Comparison of ENCODE assay signal across 9 cellular contexts in the genomic region with DNA sequence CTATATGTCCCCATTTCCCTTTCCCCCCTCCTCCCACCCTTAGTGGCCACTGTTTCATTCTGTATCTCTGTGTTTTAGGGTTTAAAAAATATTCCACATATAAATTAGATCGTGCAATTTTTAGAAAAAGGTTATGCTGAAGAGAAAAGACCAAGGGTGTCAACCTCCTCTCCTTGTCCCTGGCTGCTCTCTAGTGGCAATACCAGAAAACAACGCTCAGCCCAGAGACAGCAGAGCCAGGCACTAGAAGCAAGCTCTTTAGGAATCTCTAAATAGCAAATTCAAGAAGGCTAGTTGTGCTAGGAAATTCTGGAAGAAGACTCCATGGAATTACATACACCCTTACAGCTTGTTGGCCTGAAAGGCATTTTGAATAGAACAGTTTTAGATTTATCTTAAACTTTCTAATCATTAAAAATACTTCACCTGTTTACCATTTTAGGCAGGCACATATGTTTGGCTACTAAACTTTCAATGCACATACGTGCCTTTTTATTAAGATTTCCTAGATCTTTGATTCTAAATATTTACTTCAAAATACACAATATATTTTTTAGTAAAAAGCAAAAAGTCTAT. TPM values are rescaled to one million over a fixed set of nuclear protein-coding genes. Genes with fewer than 3 reads are reported as not detected.
DNase-seq lines count a peak whose midpoint lies in the region; ATAC-seq, FAIRE-seq and TF ChIP-seq lines count a peak whose summit lies in the region.
"Had no signal": no experiment of that assay in that cellular context is flagged by ENCODE, and none has a peak within 500 bp of the region (broad histone marks: within the 10 kb centered on the region; RNA-seq: fewer than 3 reads in every experiment).

No MANE protein-coding gene starts in this region.

- no peaks in the 10 kb centered on the region for H3K9me3 Mint-ChIP-seq in HFFc6
- H3K9me3 Mint-ChIP-seq in activated T-cell treated with anti-CD3 and anti-CD28 coated beads, Interleukin-2, amount 50 U/mL, for 24 hours: no peaks in the 10 kb centered on the region
- H3K9me3 Mint-ChIP-seq: memory B cell had no signal

- no peak for TF ChIP-seq POLR2A in A549 (IDR thresholded peaks at IDR 0.05; ENCODE audit: low read length)

- ATAC-seq in A549 (peak; percentile 98), Right ventricle myocardium superior (ENCODE audit: poor library complexity) (peak; percentile 83)

- no peak overlapping the region for H3K4me2 ChIP-seq in A549

- no peak overlapping the region for H3K4me3 ChIP-seq in A549

- no peaks in the 10 kb centered on the region; the same call in 2 of the 3 replicates for H3K4me1 ChIP-seq in A549

- peaks cover 60% of the 10 kb centered on the region for H3K4me1 Mint-ChIP-seq in HFFc6 (ENCODE audit: low read depth)
- no peaks in the 10 kb centered on the region for H3K4me1 Mint-ChIP-seq in activated T-cell treated with anti-CD3 and anti-CD28 coated beads, Interleukin-2, amount 50 U/mL, for 24 hours (ENCODE audit: low read depth)

- peaks cover 11% of the 10 kb centered on the region; the same call in 1 of the 2 replicates for H3K36me3 Mint-ChIP-seq in HFFc6 (ENCODE audit: low read depth)
- H3K36me3 Mint-ChIP-seq in activated T-cell treated with anti-CD3 and anti-CD28 coated beads, Interleukin-2, amount 50 U/mL, for 24 hours (ENCODE audit: low read depth): no peaks in the 10 kb centered on the region
- H3K36me3 Mint-ChIP-seq: memory B cell had no signal

- peak; percentile 95 to 98 for TF ChIP-seq RAD21 in A549 (conservative IDR thresholded peaks at IDR 0.05 in 1 of 2, IDR thresholded peaks at IDR 0.05 in 1 of 2)

- intact Hi-C loops in Right ventricle myocardium superior (cut with DNase I): no loop called here

- no peak for TF ChIP-seq EP300 in A549 (IDR thresholded peaks at IDR 0.05)

- CTCF ChIA-PET in A549 (lab: Yijun Ruan, JAX): interaction anchor here (0.5 to 3.0 kb wide), 49 partner anchors 10 to 1116 kb away, joined by 3 to 30 read pairs (median 3); partner anchors contain the start of gene RASGRP3

- H3K27ac Mint-ChIP-seq in HFFc6: no peak overlapping the region
- no peak overlapping the region for H3K27ac Mint-ChIP-seq in activated T-cell treated with anti-CD3 and anti-CD28 coated beads, Interleukin-2, amount 50 U/mL, for 24 hours
- H3K27ac Mint-ChIP-seq: memory B cell had no signal

- WGBS in A549 (ENCODE audit: missing lambda C conversion rate): 17% methylated on average over 3 of the region's 3 CpGs

- peak overlapping the region in 1 of 2 experiments; percentile 10; a peak in 1 of 6 replicates for H3K27ac ChIP-seq in A549

- H3K4me3 Mint-ChIP-seq in HFFc6: no peak overlapping the region
- no peak overlapping the region for H3K4me3 Mint-ChIP-seq in activated T-cell treated with anti-CD3 and anti-CD28 coated beads, Interleukin-2, amount 50 U/mL, for 24 hours
- H3K4me3 Mint-ChIP-seq: memory B cell had no signal

- H3K27me3 Mint-ChIP-seq in HFFc6 (ENCODE audit: insufficient read depth): no peaks in the 10 kb centered on the region; the same call in 1 of the 2 replicates
- H3K27me3 Mint-ChIP-seq in activated T-cell treated with anti-CD3 and anti-CD28 coated beads, Interleukin-2, amount 50 U/mL, for 24 hours: peaks cover 10% of the 10 kb centered on the region
- H3K27me3 Mint-ChIP-seq: memory B cell had no signal

- peak; percentile 39 for FAIRE-seq in A549 (lab: Jason Lieb, UNC)

- POLR2A ChIA-PET in A549 (lab: Yijun Ruan, JAX): no interaction called here

- peak; percentile 93 for TF ChIP-seq CTCF in A549 (IDR thresholded peaks at IDR 0.05)
- peak; percentile 85 for TF ChIP-seq CTCF in HFFc6 (IDR thresholded peaks at IDR 0.05)

- no peaks in the 10 kb centered on the region for H3K9me3 ChIP-seq in A549

- DNase-seq in A549 (ENCODE audit: low read depth in 1 of 2, low spot score in 1 of 2) (peak; percentile 59 to 80), GM04504 (ENCODE audit: low read depth) (peak; percentile 60), HFFc6 (peak; percentile 77), NCI-H2107 (lab: John Stamatoyannopoulos, UW) (peak; percentile 4), Right ventricle myocardium superior (peak; percentile 62), renal cortical epithelial cell (ENCODE audit: low read depth) (peak; percentile 53)
- peak; percentile 57 for DNase-seq in activated T-cell treated with anti-CD3 and anti-CD28 coated beads, Interleukin-2, amount 50 U/mL, for 24 hours
- no peak for DNase-seq in stimulated activated CD4-positive, alpha-beta T cell treated with anti-CD3 and anti-CD28 coated beads, Interleukin-4, amount 100 ng/mL, for 4 hours

TF ChIP-seq in A549, 52 proteins besides CTCF, POLR2A, EP300 and RAD21:
- TF ChIP-seq SMC3 (IDR thresholded peaks at IDR 0.05): peak; percentile 92
- TF ChIP-seq FOSL2 (IDR thresholded peaks at IDR 0.05): no peak
- TF ChIP-seq FOSL2 (CRISPR knock-in tag; IDR thresholded peaks at IDR 0.05): no peak

RNA-seq across cellular contexts. Expression of gene RASGRP3, which starts 35.1 kb away (rescaled TPM):
- polyA plus RNA-seq in A549 (2011; rRNA removed): 1.7 and 3.1 TPM in 2 replicates
- polyA plus RNA-seq in A549 (2012; cell fraction: cytosol; rRNA removed): 0.25 and 0.32 TPM in 2 replicates
- 0.25 and 0.48 TPM in 2 replicates for polyA plus RNA-seq in A549 (2012; cell fraction: nucleus; rRNA removed)
- polyA plus RNA-seq in A549 (2017; fragmentation: RNase III; extraction: RNeasy Plus Mini Kit Qiagen cat#74134 plus additional on column Dnase treatment): 1.5 to 1.7 TPM (median 1.5 TPM) in 3 replicates
- 1.2 and 2.8 TPM in 2 replicates for polyA minus RNA-seq in A549 (2011; rRNA and poly(A)+ RNA removed)
- 1 to 10 TPM; 1.7 to 4.6 (median 3.0) TPM for total RNA-seq in HFFc6 (2021; fragmentation: NEBNext Ultra II Directional; extraction: Animal tissue kit (Norgen Biotek cat#: 25700))
- total RNA-seq in Right ventricle myocardium superior: 53.1 TPM
- 2.4 and 8.9 TPM in 2 replicates for total RNA-seq in renal cortical epithelial cell

Comparison
In these comparisons a context has a peak if more than half of its experiments do, and no peak if none do; other contexts are left out.
1. DNase-seq: peak in A549 (2 of 2), GM04504 (single experiment), HFFc6 (single experiment), NCI-H2107 (single experiment), activated T-cell treated with anti-CD3 and anti-CD28 coated beads, Interleukin-2, amount 50 U/mL, for 24 hours (single experiment), Right ventricle myocardium superior (single experiment) and renal cortical epithelial cell (single experiment); none in stimulated activated CD4-positive, alpha-beta T cell treated with anti-CD3 and anti-CD28 coated beads, Interleukin-4, amount 100 ng/mL, for 4 hours (0 of 2).